In the genomic region with DNA sequence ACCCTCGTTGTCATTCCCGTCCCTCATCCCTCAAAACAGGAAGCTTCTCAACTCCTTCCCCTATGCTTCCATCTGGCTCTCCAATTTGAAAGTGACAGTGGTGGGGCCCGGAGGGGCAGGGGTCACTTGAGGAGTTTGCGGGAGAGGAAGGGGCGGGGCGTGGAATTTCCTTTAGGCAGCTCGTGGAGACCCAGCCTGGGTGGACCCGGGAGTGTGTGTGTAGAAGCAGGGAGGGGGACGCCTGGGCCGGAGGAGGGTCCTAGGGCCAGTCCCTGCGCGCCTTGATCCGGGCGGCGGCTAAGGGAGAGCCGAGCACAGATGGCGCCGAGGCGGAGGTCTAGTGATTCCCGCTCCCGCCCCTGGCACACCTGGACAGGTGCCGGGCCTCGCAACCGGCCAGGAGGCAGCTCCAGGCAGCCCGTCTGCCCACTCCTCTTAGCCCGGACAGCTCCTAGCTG, we compare ENCODE assay signal across 34 cellular contexts. TPM values are rescaled to one million over a fixed set of nuclear protein-coding genes. Genes with fewer than 3 reads are reported as not detected.
DNase-seq lines count a peak whose midpoint lies in the region; ATAC-seq, FAIRE-seq and TF ChIP-seq lines count a peak whose summit lies in the region.
"Had no signal": no experiment of that assay in that cellular context is flagged by ENCODE, and none has a peak within 500 bp of the region (broad histone marks: within the 10 kb centered on the region; RNA-seq: fewer than 3 reads in every experiment).

No MANE protein-coding gene starts in this region.

- no peaks in the 10 kb centered on the region for H3K9me3 Mint-ChIP-seq in T-helper 2 cell treated with Interferon-gamma antibody and Interleukin-4, amounts not matched to agents 5 μg/mL and 100 μg/mL, for 36 hours
- H3K9me3 Mint-ChIP-seq in astrocyte (ENCODE audit: unreplicated experiment) (peaks cover 17% of the 10 kb centered on the region), type B pancreatic cell (no peaks in the 10 kb centered on the region)
- H3K9me3 Mint-ChIP-seq: activated CD4-positive, alpha-beta T cell treated with anti-CD3 and anti-CD28 coated beads, Interleukin-2, amount 10 ng/mL, durations not matched to agents 7 days and 5 days; stimulated activated naive CD8-positive, alpha-beta T cell treated with anti-CD3 and anti-CD28 coated beads, Interleukin-15, Interleukin-2, amounts not matched to agents 100 ng/mL and 50 ng/mL, for 24 hours had no signal

- H3K79me2 ChIP-seq in astrocyte (ENCODE audit: insufficient read depth, low read length) = peaks cover 4% of the 10 kb centered on the region

- DNase-seq in T-helper 2 cell treated with Interferon-gamma antibody and Interleukin-4, amounts not matched to agents 5 μg/mL and 100 μg/mL, for 36 hours (ENCODE audit: low spot score) = no peak
- DNase-seq in T-helper 2 cell = no peak
- no peak for DNase-seq in astrocyte (ENCODE audit: low read depth)
- DNase-seq in left kidney (ENCODE audit: low read depth, low spot score) = peak; percentile 15
- DNase-seq in type B pancreatic cell (ENCODE audit: extremely low spot score, unreplicated experiment) = no peak
- no peak for DNase-seq in amygdala (lab: John Stamatoyannopoulos, UW)
- no peak for DNase-seq in mucosa of descending colon
- DNase-seq in stimulated activated CD4-positive, alpha-beta T cell treated with anti-CD3 and anti-CD28 coated beads, Interleukin-12 subunit alpha, Interleukin-12 subunit beta, amount 100 ng/mL, for 4 hours = no peak
- DNase-seq: activated CD4-positive, alpha-beta T cell treated with anti-CD3 and anti-CD28 coated beads, Interleukin-2, amount 10 ng/mL, durations not matched to agents 7 days and 5 days; activated naive CD4-positive, alpha-beta T cell treated with Interleukin-2 at 50 U/mL for 16 hours; CD4-positive, CD25-positive, alpha-beta regulatory T cell; DMS 273 treated with DMSO at 0.1 percent for 48 hours; effector CD8-positive, alpha-beta T cell; foreskin fibroblast; HCEC 1CT; heart right ventricle; Kasumi-1; left colon; MV-4-11; NCI-H146; NCI-H2107; NCI-H446 treated with DMSO at 0.1 percent for 48 hours; NCI-H82; nucleus accumbens had no signal

- H4K20me1 ChIP-seq in astrocyte (ENCODE audit: insufficient read depth, low read length) = no peaks in the 10 kb centered on the region

- no peak overlapping the region for H3K4me3 Mint-ChIP-seq in T-helper 2 cell treated with Interferon-gamma antibody and Interleukin-4, amounts not matched to agents 5 μg/mL and 100 μg/mL, for 36 hours
- no peak overlapping the region for H3K4me3 Mint-ChIP-seq in astrocyte (ENCODE audit: unreplicated experiment)
- peak overlapping the region; percentile 74 for H3K4me3 Mint-ChIP-seq in type B pancreatic cell
- H3K4me3 Mint-ChIP-seq: stimulated activated naive CD8-positive, alpha-beta T cell treated with anti-CD3 and anti-CD28 coated beads, Interleukin-15, Interleukin-2, amounts not matched to agents 100 ng/mL and 50 ng/mL, for 24 hours had no signal

- TF ChIP-seq CTCF in astrocyte (IDR thresholded peaks at IDR 0.05; ENCODE audit: insufficient read depth, low read depth, low read length) (no peak), type B pancreatic cell (conservative IDR thresholded peaks at IDR 0.05) (no peak), mucosa of descending colon (IDR thresholded peaks at IDR 0.05) (no peak)

- H2AFZ ChIP-seq in astrocyte (ENCODE audit: low read depth, low read length) = no peak overlapping the region

- no peak for FAIRE-seq in astrocyte (lab: Jason Lieb, UNC)
- FAIRE-seq: A204.1, bronchial epithelial cell, colon, HTR-8/SVneo had no signal

- no peak overlapping the region for H3K4me2 ChIP-seq in astrocyte (ENCODE audit: low read length)

- H3K27ac Mint-ChIP-seq in T-helper 2 cell treated with Interferon-gamma antibody and Interleukin-4, amounts not matched to agents 5 μg/mL and 100 μg/mL, for 36 hours = peak overlapping the region; percentile 17
- peak overlapping the region; percentile 62 for H3K27ac Mint-ChIP-seq in astrocyte (ENCODE audit: unreplicated experiment)
- H3K27ac Mint-ChIP-seq in type B pancreatic cell = no peak overlapping the region
- H3K27ac Mint-ChIP-seq: stimulated activated naive CD8-positive, alpha-beta T cell treated with anti-CD3 and anti-CD28 coated beads, Interleukin-15, Interleukin-2, amounts not matched to agents 100 ng/mL and 50 ng/mL, for 24 hours had no signal

- H3K4me1 Mint-ChIP-seq in T-helper 2 cell treated with Interferon-gamma antibody and Interleukin-4, amounts not matched to agents 5 μg/mL and 100 μg/mL, for 36 hours (ENCODE audit: low read depth) = no peaks in the 10 kb centered on the region
- peaks cover 4% of the 10 kb centered on the region for H3K4me1 Mint-ChIP-seq in astrocyte (ENCODE audit: low read depth, unreplicated experiment)
- peaks cover 4% of the 10 kb centered on the region for H3K4me1 Mint-ChIP-seq in type B pancreatic cell (ENCODE audit: unreplicated experiment)

- H3K36me3 Mint-ChIP-seq in T-helper 2 cell treated with Interferon-gamma antibody and Interleukin-4, amounts not matched to agents 5 μg/mL and 100 μg/mL, for 36 hours (ENCODE audit: low read depth) = no peaks in the 10 kb centered on the region
- peaks cover 3% of the 10 kb centered on the region for H3K36me3 Mint-ChIP-seq in astrocyte (ENCODE audit: low read depth, unreplicated experiment)
- H3K36me3 Mint-ChIP-seq in type B pancreatic cell = no peaks in the 10 kb centered on the region
- H3K36me3 Mint-ChIP-seq: CD4-positive, CD25-positive, alpha-beta regulatory T cell had no signal

- peaks cover 86% of the 10 kb centered on the region for H3K27me3 Mint-ChIP-seq in T-helper 2 cell treated with Interferon-gamma antibody and Interleukin-4, amounts not matched to agents 5 μg/mL and 100 μg/mL, for 36 hours (ENCODE audit: low read depth)
- H3K27me3 Mint-ChIP-seq in astrocyte (ENCODE audit: low read depth, unreplicated experiment) (peaks cover 78% of the 10 kb centered on the region), type B pancreatic cell (peaks cover 93% of the 10 kb centered on the region)

- H3K9ac ChIP-seq in astrocyte (ENCODE audit: low read length) = no peak overlapping the region

- intact Hi-C loops in mucosa of descending colon (cut with DNase I, micrococcal nuclease) = no loop called here

- peaks cover 13% of the 10 kb centered on the region for H3K4me1 ChIP-seq in astrocyte (ENCODE audit: insufficient read depth, low read length)
- peaks cover 32% of the 10 kb centered on the region for H3K4me1 ChIP-seq in mucosa of descending colon (ENCODE audit: low read depth)

- no peaks in the 10 kb centered on the region for H3K36me3 ChIP-seq in astrocyte (ENCODE audit: insufficient read depth, low read length)
- no peaks in the 10 kb centered on the region for H3K36me3 ChIP-seq in mucosa of descending colon (ENCODE audit: low read depth)
- H3K36me3 ChIP-seq: heart right ventricle, SJSA1, thoracic aorta, vagina had no signal

- no peaks in the 10 kb centered on the region for H3K9me3 ChIP-seq in astrocyte (ENCODE audit: insufficient read depth, low read depth, low read length)
- no peaks in the 10 kb centered on the region for H3K9me3 ChIP-seq in mucosa of descending colon
- H3K9me3 ChIP-seq: heart right ventricle, SJSA1, thoracic aorta, vagina had no signal

- no peak overlapping the region for H3K27ac ChIP-seq in astrocyte (ENCODE audit: low read depth, low read length)
- H3K27ac ChIP-seq: heart right ventricle, SJSA1, thoracic aorta, vagina had no signal

- ATAC-seq in mucosa of descending colon = no peak
- ATAC-seq: esophagus mucosa, left colon had no signal

- no peak overlapping the region for H3K4me3 ChIP-seq in astrocyte (ENCODE audit: insufficient read depth, low read depth, low read length)
- H3K4me3 ChIP-seq in mucosa of descending colon = no peak overlapping the region
- H3K4me3 ChIP-seq: SJSA1, thoracic aorta had no signal

- H3K27me3 ChIP-seq in astrocyte (ENCODE audit: insufficient read depth, low read length) = peaks cover 81% of the 10 kb centered on the region

RNA-seq across cellular contexts. Expression of gene PAX6, which starts 7.8 kb away (rescaled TPM):
- total RNA-seq in astrocyte (3.9 and 12.2 TPM in 2 replicates), type B pancreatic cell (ENCODE audit: low replicate concordance) (18.9 and 23.8 TPM in 2 replicates), mucosa of descending colon (1 to 10 TPM in 1 of 3 donors, under 1 TPM in 2; 0.09 to 1.1 (median 0.63) TPM)
- total RNA-seq: activated CD4-positive, alpha-beta T cell treated with anti-CD3 and anti-CD28 coated beads, Interleukin-2, amount 10 ng/mL, durations not matched to agents 7 days and 5 days; bronchial epithelial cell; CD4-positive, CD25-positive, alpha-beta regulatory T cell; esophagus mucosa; heart right ventricle; T-helper 2 cell treated with Interferon-gamma antibody and Interleukin-4, amounts not matched to agents 100 ng/mL and 5 ng/mL, for 36 hours; vagina had no signal
